ENCODE assay signal across 12 cellular contexts in genomic region chr1:73065585-73065984, GRCh38.
DNase-seq lines count a peak whose midpoint lies in the region; ATAC-seq and TF ChIP-seq lines count a peak whose summit lies in the region.
"Had no signal": no experiment of that assay in that cellular context is flagged by ENCODE, and none has a peak within 500 bp of the region (broad histone marks: within the 10 kb centered on the region; RNA-seq: fewer than 3 reads in every experiment).

No MANE protein-coding gene starts in this region.

- H3K27me3 Mint-ChIP-seq in GM23338 (ENCODE audit: insufficient read depth, low read depth, poor library complexity): peaks cover 1% of the 10 kb centered on the region
- H3K27me3 Mint-ChIP-seq in neural crest cell (ENCODE audit: low read depth): no peaks in the 10 kb centered on the region
- H3K27me3 Mint-ChIP-seq: CD4-positive, alpha-beta T cell had no signal

- H3K4me3 Mint-ChIP-seq in GM23338 (no peak overlapping the region), neural crest cell (peak overlapping the region; percentile 73)
- H3K4me3 Mint-ChIP-seq: CD4-positive, alpha-beta T cell had no signal

- H3K9me3 ChIP-seq in adipocyte (ENCODE audit: control insufficient read depth, low read length): no peaks in the 10 kb centered on the region

- no peak overlapping the region; the same call in 1 of the 2 replicates for H3K27ac ChIP-seq in GM23338 (ENCODE audit: low read depth)
- H3K27ac ChIP-seq: skin epidermis, VCaP had no signal

- no peaks in the 10 kb centered on the region for H3K9me2 ChIP-seq in GM23338 (ENCODE audit: insufficient read depth)

- DNase-seq in GM23338 (ENCODE audit: low spot score) (peak; percentile 73), NCI-H1930 (lab: John Stamatoyannopoulos, UW) (peak; percentile 100), adipocyte (ENCODE audit: low read depth) (peak; percentile 2), neural crest cell (ENCODE audit: low read depth, low spot score) (peak; percentile 1), EL (no peak), NCI-H2171 (lab: John Stamatoyannopoulos, UW) (no peak)
- no peak for DNase-seq in stimulated activated CD4-positive, alpha-beta T cell treated with anti-CD3 and anti-CD28 coated beads, Interleukin-2, amount 100 ng/mL, for 24 hours
- DNase-seq: activated T-cell treated with anti-CD3 and anti-CD28 coated beads, Interleukin-2, amount 50 U/mL, for 48 hours; CD4-positive, alpha-beta T cell had no signal

- H3K27me3 ChIP-seq in GM23338 (ENCODE audit: insufficient read depth) (no peaks in the 10 kb centered on the region), adipocyte (replicated peaks; ENCODE audit: control insufficient read depth, insufficient read depth, low read length) (no peaks in the 10 kb centered on the region)

- 0 out of 2 replicates have a peak overlapping the region, but pooled peaks have one; percentile 14 for H3K4me2 ChIP-seq in GM23338

- no peak overlapping the region for H2AFZ ChIP-seq in GM23338

- no peak overlapping the region for H3K9ac ChIP-seq in adipocyte (ENCODE audit: low read length)

- TF ChIP-seq CTCF in GM23338 (conservative IDR thresholded peaks at IDR 0.05; ENCODE audit: low read depth in 2 of 2): no peak
- TF ChIP-seq CTCF in neural crest cell (conservative IDR thresholded peaks at IDR 0.05): no peak

- no peaks in the 10 kb centered on the region for H3F3A ChIP-seq in GM23338 (replicated peaks; ENCODE audit: low read depth)

- H3K4me1 Mint-ChIP-seq in GM23338: peaks cover 14% of the 10 kb centered on the region
- H3K4me1 Mint-ChIP-seq in neural crest cell: peaks cover 15% of the 10 kb centered on the region

- no peaks in the 10 kb centered on the region for H4K20me1 ChIP-seq in GM23338 (replicated peaks; ENCODE audit: insufficient read depth)

- H3K27ac Mint-ChIP-seq in GM23338 (peak overlapping the region; percentile 82), neural crest cell (ENCODE audit: unreplicated experiment) (no peak overlapping the region)
- H3K27ac Mint-ChIP-seq: CD4-positive, alpha-beta T cell had no signal

- no peak overlapping the region for H3K4me3 ChIP-seq in GM23338
- H3K4me3 ChIP-seq in adipocyte (ENCODE audit: low read length): no peak overlapping the region
- H3K4me3 ChIP-seq: skin epidermis had no signal

- 0 out of 2 replicates have a peak, but pooled peaks cover 5% of the 10 kb centered on the region for H3K36me3 ChIP-seq in GM23338 (ENCODE audit: insufficient read depth)
- no peaks in the 10 kb centered on the region for H3K36me3 ChIP-seq in adipocyte (ENCODE audit: control insufficient read depth, insufficient read depth, low read length, severe bottlenecking)

- H3K79me2 ChIP-seq in GM23338 (replicated peaks; ENCODE audit: insufficient read depth): no peaks in the 10 kb centered on the region

- H3K36me3 Mint-ChIP-seq in GM23338 (ENCODE audit: low read depth) (peaks cover 24% of the 10 kb centered on the region), neural crest cell (ENCODE audit: low read depth) (peaks cover 4% of the 10 kb centered on the region)

- H3K9me3 Mint-ChIP-seq in GM23338 (peaks cover 28% of the 10 kb centered on the region), neural crest cell (peaks cover 11% of the 10 kb centered on the region)

- H3K4me1 ChIP-seq in GM23338 (ENCODE audit: insufficient read depth): peaks cover 19% of the 10 kb centered on the region; the same call in 1 of the 2 replicates
- no peaks in the 10 kb centered on the region for H3K4me1 ChIP-seq in adipocyte (ENCODE audit: control insufficient read depth, insufficient read depth, low read length)

- ATAC-seq in GM23338 (peak; percentile 98), GM18868 (IDR thresholded peaks at IDR 0.05; ENCODE audit: unreplicated experiment) (no peak)

TF ChIP-seq in GM23338, 12 proteins besides CTCF, POLR2A, EP300 and RAD21 (continues in another document):
- TF ChIP-seq STAT1 (IDR thresholded peaks at IDR 0.05; ENCODE audit: unreplicated experiment) (no peak), ZNF114 (CRISPR knock-in tag; IDR thresholded peaks at IDR 0.05) (no peak), REST (IDR thresholded peaks at IDR 0.05; ENCODE audit: unreplicated experiment) (no peak), NANOG (IDR thresholded peaks at IDR 0.05; ENCODE audit: borderline replicate concordance) (0 out of 2 replicates have a peak, but pooled peaks have one; percentile 9), ETS1 (IDR thresholded peaks at IDR 0.05) (no peak), EZH2 (IDR thresholded peaks at IDR 0.05; ENCODE audit: low read depth, unreplicated experiment) (no peak)

Comparison
In these comparisons a context has a peak if more than half of its experiments do, and no peak if none do; other contexts are left out.
1. DNase-seq: peak in GM23338 (single experiment), NCI-H1930 (2 of 2), adipocyte (single experiment) and neural crest cell (single experiment); none in EL (single experiment), stimulated activated CD4-positive, alpha-beta T cell treated with anti-CD3 and anti-CD28 coated beads, Interleukin-2, amount 100 ng/mL, for 24 hours (0 of 2) and NCI-H2171 (single experiment).